Comparison of ENCODE assay signal across 20 cellular contexts in the genomic region with DNA sequence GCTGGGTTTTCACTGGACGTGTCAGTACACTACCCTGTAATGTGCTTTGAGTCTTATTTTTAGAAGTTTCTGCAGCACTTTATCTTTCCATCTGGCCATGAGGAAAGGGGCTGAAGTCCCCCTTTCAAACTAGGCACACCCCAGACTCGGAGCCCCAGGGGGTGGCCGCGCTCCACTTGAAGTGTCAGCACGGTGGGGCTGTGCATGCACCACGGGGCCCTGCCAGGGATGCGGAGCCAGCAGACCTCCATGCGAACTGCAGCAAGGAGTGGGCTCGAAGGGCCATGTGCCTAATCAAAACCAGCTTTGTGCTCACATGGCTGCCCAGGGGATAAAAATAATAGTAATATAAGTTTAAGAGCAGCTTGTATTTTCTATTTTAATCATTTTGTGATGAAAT.
DNase-seq lines count a peak whose midpoint lies in the region; ATAC-seq, FAIRE-seq and TF ChIP-seq lines count a peak whose summit lies in the region.
"Had no signal": no experiment of that assay in that cellular context is flagged by ENCODE, and none has a peak within 500 bp of the region (broad histone marks: within the 10 kb centered on the region; RNA-seq: fewer than 3 reads in every experiment).

No MANE protein-coding gene starts in this region.

- ATAC-seq in activated naive CD8-positive, alpha-beta T cell treated with anti-CD3 and anti-CD28 coated beads, Interleukin-2, amount 10 ng/mL, durations not matched to agents 7 days and 5 days (ENCODE audit: low read depth), result no peak
- no peak for ATAC-seq in activated naive CD8-positive, alpha-beta T cell treated with anti-CD3 and anti-CD28 coated beads, Interleukin-2, amount 50 U/mL, for 24 hours
- peak; percentile 32 for ATAC-seq in sciatic nerve
- ATAC-seq: HepG2, Panc1, Right ventricle myocardium inferior had no signal

- no peak overlapping the region for H3K4me3 Mint-ChIP-seq in activated naive CD8-positive, alpha-beta T cell treated with anti-CD3 and anti-CD28 coated beads, Interleukin-2, amount 10 ng/mL, durations not matched to agents 7 days and 5 days
- H3K4me3 Mint-ChIP-seq in activated naive CD8-positive, alpha-beta T cell treated with anti-CD3 and anti-CD28 coated beads, Interleukin-2, amount 50 U/mL, for 24 hours, result no peak overlapping the region

- no peaks in the 10 kb centered on the region for H3K9me3 Mint-ChIP-seq in activated naive CD8-positive, alpha-beta T cell treated with anti-CD3 and anti-CD28 coated beads, Interleukin-2, amount 10 ng/mL, durations not matched to agents 7 days and 5 days
- no peaks in the 10 kb centered on the region for H3K9me3 Mint-ChIP-seq in activated naive CD8-positive, alpha-beta T cell treated with anti-CD3 and anti-CD28 coated beads, Interleukin-2, amount 50 U/mL, for 24 hours

- FAIRE-seq in kidney (lab: Jason Lieb, UNC), result no peak
- FAIRE-seq: HepG2 had no signal

- peaks cover 12 to 33% of the 10 kb centered on the region in 2 donors for H3K36me3 ChIP-seq in kidney (ENCODE audit: control insufficient read depth in 1 of 2, insufficient read depth in 2 of 2, low read length in 2 of 2)
- peaks cover 0 to 33% (median 0%) of the 10 kb centered on the region in 6 donors for H3K36me3 ChIP-seq in spleen
- H3K36me3 ChIP-seq: MG63 had no signal

- H3K4me1 ChIP-seq in kidney (ENCODE audit: control insufficient read depth in 1 of 2, insufficient read depth in 1 of 2, low read depth in 1 of 2, low read length in 2 of 2) (peaks cover 0 to 8% of the 10 kb centered on the region in 2 donors), spleen (peaks cover 0 to 79% (median 18%) of the 10 kb centered on the region in 6 donors)

- TF ChIP-seq CTCF in kidney (IDR thresholded peaks at IDR 0.05; ENCODE audit: borderline replicate concordance, extremely low read depth, insufficient read depth), result no peak
- no peak for TF ChIP-seq CTCF in spleen (IDR thresholded peaks at IDR 0.05 in 8 of 11, conservative IDR thresholded peaks at IDR 0.05 in 3 of 11)

- POLR2A ChIA-PET in activated naive CD8-positive, alpha-beta T cell treated with anti-CD3 and anti-CD28 coated beads, Interleukin-2, amount 10 ng/mL, durations not matched to agents 7 days and 5 days (lab: Charles Lee), result no interaction called here

- H3K27ac ChIP-seq in kidney (ENCODE audit: low read depth in 2 of 2, low read length in 2 of 2) (no peak overlapping the region), spleen (peak overlapping the region in 2 of 8 donors; percentile 5 to 57)
- H3K27ac ChIP-seq: KMS-11 had no signal

- peaks cover 6% of the 10 kb centered on the region for H3K4me1 Mint-ChIP-seq in activated naive CD8-positive, alpha-beta T cell treated with anti-CD3 and anti-CD28 coated beads, Interleukin-2, amount 10 ng/mL, durations not matched to agents 7 days and 5 days
- no peaks in the 10 kb centered on the region for H3K4me1 Mint-ChIP-seq in activated naive CD8-positive, alpha-beta T cell treated with anti-CD3 and anti-CD28 coated beads, Interleukin-2, amount 50 U/mL, for 24 hours

- WGBS in spleen, 5 donors, result 81 to 91% (median 88%) methylated on average over 9 of the region's 9 CpGs

- H3K9ac ChIP-seq in kidney (ENCODE audit: low read length in 2 of 2), result no peak overlapping the region
- H3K9ac ChIP-seq: KMS-11 had no signal

- peaks cover 13% of the 10 kb centered on the region for H3K27me3 Mint-ChIP-seq in activated naive CD8-positive, alpha-beta T cell treated with anti-CD3 and anti-CD28 coated beads, Interleukin-2, amount 10 ng/mL, durations not matched to agents 7 days and 5 days
- H3K27me3 Mint-ChIP-seq in activated naive CD8-positive, alpha-beta T cell treated with anti-CD3 and anti-CD28 coated beads, Interleukin-2, amount 50 U/mL, for 24 hours, result peaks cover 5% of the 10 kb centered on the region

- no peak overlapping the region for H3K4me3 ChIP-seq in kidney (ENCODE audit: low read length in 2 of 2)
- H3K4me3 ChIP-seq in spleen, result no peak overlapping the region
- H3K4me3 ChIP-seq: MG63 had no signal

- no peaks in the 10 kb centered on the region for H3K36me3 Mint-ChIP-seq in activated naive CD8-positive, alpha-beta T cell treated with anti-CD3 and anti-CD28 coated beads, Interleukin-2, amount 10 ng/mL, durations not matched to agents 7 days and 5 days
- no peaks in the 10 kb centered on the region for H3K36me3 Mint-ChIP-seq in activated naive CD8-positive, alpha-beta T cell treated with anti-CD3 and anti-CD28 coated beads, Interleukin-2, amount 50 U/mL, for 24 hours (ENCODE audit: low read depth)

- H3K27ac Mint-ChIP-seq in activated naive CD8-positive, alpha-beta T cell treated with anti-CD3 and anti-CD28 coated beads, Interleukin-2, amount 10 ng/mL, durations not matched to agents 7 days and 5 days, result peak overlapping the region; percentile 61
- H3K27ac Mint-ChIP-seq in activated naive CD8-positive, alpha-beta T cell treated with anti-CD3 and anti-CD28 coated beads, Interleukin-2, amount 50 U/mL, for 24 hours, result no peak overlapping the region

- intact Hi-C loops in kidney (cut with DNase I) (no loop called here), sciatic nerve (cut with DNase I) (no loop called here), spleen (cut with DNase I; ENCODE audit: low total_unique reads) (no loop called here)

- TF ChIP-seq POLR2A in spleen (IDR thresholded peaks at IDR 0.05), result no peak

- no peak for DNase-seq in activated naive CD8-positive, alpha-beta T cell treated with anti-CD3 and anti-CD28 coated beads, Interleukin-2, amount 10 ng/mL, durations not matched to agents 7 days and 5 days
- DNase-seq in activated naive CD8-positive, alpha-beta T cell treated with anti-CD3 and anti-CD28 coated beads, Interleukin-2, amount 50 U/mL, for 24 hours, result no peak
- peak; percentile 64 for DNase-seq in kidney
- DNase-seq in sciatic nerve (ENCODE audit: low spot score), result no peak
- DNase-seq in NCI-H146 treated with DMSO at 0.1 percent for 48 hours (lab: John Stamatoyannopoulos, UW; ENCODE audit: unreplicated experiment), result no peak
- no peak for DNase-seq in OCI-M1 (lab: John Stamatoyannopoulos, UW)
- no peak for DNase-seq in spleen
- DNase-seq in AML-193 (lab: John Stamatoyannopoulos, UW), result no peak
- DNase-seq: 8988T, C1 segment of cervical spinal cord, DMS 273 treated with DMSO at 0.1 percent for 48 hours, MG63, NCI-H1105, NCI-H187, NCI-H446, NCI-H774 had no signal

- H3K27me3 ChIP-seq in spleen (replicated peaks in 1 of 7), result no peaks in the 10 kb centered on the region
- H3K27me3 ChIP-seq: MG63 had no signal

- H3K9me3 ChIP-seq in kidney (ENCODE audit: control insufficient read depth in 1 of 2, low read length in 2 of 2) (no peaks in the 10 kb centered on the region), spleen (no peaks in the 10 kb centered on the region)
- H3K9me3 ChIP-seq: MG63 had no signal
